In the genomic region with DNA sequence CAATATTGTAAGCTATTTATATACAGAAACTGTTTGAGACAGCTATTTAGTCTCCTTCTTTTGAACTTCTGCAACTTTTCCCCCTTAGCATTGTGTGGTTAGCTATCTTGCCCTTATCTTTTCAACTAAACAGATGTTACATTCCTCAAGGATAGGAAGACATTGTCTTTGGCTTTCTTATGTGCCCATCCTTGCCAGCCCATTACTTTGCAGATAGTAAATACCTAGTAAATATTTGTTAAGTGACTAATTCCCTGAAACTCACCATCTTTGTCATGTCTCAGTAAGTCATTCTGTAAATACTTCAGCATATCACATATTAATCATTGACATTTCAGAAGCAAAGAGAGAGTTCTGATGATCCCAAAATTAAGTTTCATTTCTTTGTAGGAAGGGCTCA, we compare ENCODE assay signal across 12 cellular contexts.
DNase-seq lines count a peak whose midpoint lies in the region; ATAC-seq and TF ChIP-seq lines count a peak whose summit lies in the region.
"Had no signal": no experiment of that assay in that cellular context is flagged by ENCODE, and none has a peak within 500 bp of the region (broad histone marks: within the 10 kb centered on the region; RNA-seq: fewer than 3 reads in every experiment).

No MANE protein-coding gene starts in this region.

- CTCF ChIA-PET in PC-3 (lab: Charles Lee) = interaction anchor here (1.6 kb wide), 1 partner anchor 69 kb away, joined by 5 read pairs; the partner anchor contains the start of gene FLRT3

- TF ChIP-seq POLR2A in suprapubic skin (IDR thresholded peaks at IDR 0.05) (no peak), esophagus muscularis mucosa (IDR thresholded peaks at IDR 0.05; ENCODE audit: low read depth) (no peak)

- H3K27ac ChIP-seq in PC-3 (ENCODE audit: low read length) = peak overlapping the region; percentile 98
- H3K27ac ChIP-seq in suprapubic skin = no peak overlapping the region
- H3K27ac ChIP-seq in esophagus muscularis mucosa (replicated peaks in 1 of 4) = no peak overlapping the region
- H3K27ac ChIP-seq: left ventricle myocardium inferior, psoas muscle had no signal

- no peaks in the 10 kb centered on the region for H3K4me1 Mint-ChIP-seq in HFFc6 (ENCODE audit: low read depth)

- peaks cover 37% of the 10 kb centered on the region for H3K9me3 Mint-ChIP-seq in HFFc6

- H3K4me3 ChIP-seq in PC-3 (ENCODE audit: low read length) (peak overlapping the region; percentile 50), suprapubic skin (no peak overlapping the region), esophagus muscularis mucosa (no peak overlapping the region)
- H3K4me3 ChIP-seq: left ventricle myocardium inferior, psoas muscle had no signal

- no peak overlapping the region for H3K4me3 Mint-ChIP-seq in HFFc6
- H3K4me3 Mint-ChIP-seq: CD4-positive, alpha-beta T cell had no signal

- no TSS peak for BruUV-seq in PC-3 (replicated peaks; lab: Mats Ljungman, UMichigan)

- H3K9ac ChIP-seq in PC-3 (ENCODE audit: low read length) = peak overlapping the region; percentile 88

- H3K36me3 ChIP-seq in PC-3 (ENCODE audit: low read depth, low read length) (no peaks in the 10 kb centered on the region), suprapubic skin (no peaks in the 10 kb centered on the region), esophagus muscularis mucosa (no peaks in the 10 kb centered on the region)
- H3K36me3 ChIP-seq: left ventricle myocardium inferior had no signal

- H3K4me1 ChIP-seq in PC-3 (ENCODE audit: insufficient read depth, low read length) (peaks cover 33% of the 10 kb centered on the region), suprapubic skin (no peaks in the 10 kb centered on the region), esophagus muscularis mucosa (no peaks in the 10 kb centered on the region)
- H3K4me1 ChIP-seq: left ventricle myocardium inferior, psoas muscle had no signal

- H3K27me3 ChIP-seq in PC-3 (ENCODE audit: low read length) (no peaks in the 10 kb centered on the region), suprapubic skin (no peaks in the 10 kb centered on the region), esophagus muscularis mucosa (no peaks in the 10 kb centered on the region)

- no peaks in the 10 kb centered on the region for H3K36me3 Mint-ChIP-seq in HFFc6 (ENCODE audit: low read depth)

- H2AFZ ChIP-seq in PC-3 (ENCODE audit: low read length) = no peak overlapping the region

- no peaks in the 10 kb centered on the region for H3K27me3 Mint-ChIP-seq in HFFc6 (ENCODE audit: insufficient read depth)
- H3K27me3 Mint-ChIP-seq: CD4-positive, alpha-beta T cell had no signal

- TF ChIP-seq EP300 in suprapubic skin (IDR thresholded peaks at IDR 0.05) (no peak), esophagus muscularis mucosa (IDR thresholded peaks at IDR 0.05) (no peak)

- no peak overlapping the region for H3K27ac Mint-ChIP-seq in HFFc6
- H3K27ac Mint-ChIP-seq: CD4-positive, alpha-beta T cell had no signal

- POLR2A ChIA-PET in PC-3 (lab: Charles Lee; ENCODE audit: unreplicated experiment) = no interaction called here

- TF ChIP-seq CTCF in PC-3 (conservative IDR thresholded peaks at IDR 0.05; ENCODE audit: low read depth, low read length) (no peak), HFFc6 (IDR thresholded peaks at IDR 0.05) (no peak), suprapubic skin (IDR thresholded peaks at IDR 0.05) (no peak), esophagus muscularis mucosa (IDR thresholded peaks at IDR 0.05) (no peak)

- no peaks in the 10 kb centered on the region for H4K20me1 ChIP-seq in PC-3 (ENCODE audit: low read length)

- intact Hi-C loops in PC-3 (cut with micrococcal nuclease) = loop anchor here (2.0 to 5.0 kb wide), 2 partner anchors 174 to 571 kb away; no protein-coding TSS in a partner anchor
- intact Hi-C loops in esophagus muscularis mucosa (cut with DNase I) = no loop called here

- H3K9me2 ChIP-seq in PC-3 (replicated peaks; ENCODE audit: low read length) = no peaks in the 10 kb centered on the region

- H3K4me2 ChIP-seq in PC-3 (ENCODE audit: low read length) = peak overlapping the region; percentile 78

- peaks cover 16% of the 10 kb centered on the region for H3F3A ChIP-seq in PC-3 (ENCODE audit: low read length, unreplicated experiment)

- H3K79me2 ChIP-seq in PC-3 (ENCODE audit: low read length) = no peaks in the 10 kb centered on the region

- DNase-seq in DMS53 treated with DMSO at 0.1 percent for 48 hours (lab: John Stamatoyannopoulos, UW; ENCODE audit: unreplicated experiment) = peak; percentile 59
- DNase-seq in PC-3 = peak; percentile 94
- peak; percentile 48 for DNase-seq in glomerular visceral epithelial cell (ENCODE audit: extremely low spot score)
- no peak for DNase-seq in HFFc6
- no peak for DNase-seq in NCI-H345 treated with DMSO at 0.1 percent for 48 hours (lab: John Stamatoyannopoulos, UW; ENCODE audit: unreplicated experiment)
- DNase-seq in suprapubic skin (ENCODE audit: low spot score in 2 of 2) = no peak
- no peak for DNase-seq in esophagus muscularis mucosa (ENCODE audit: extremely low spot score)
- DNase-seq: activated T-cell treated with anti-CD3 and anti-CD28 coated beads, Interleukin-2, amount 50 U/mL, for 48 hours; CD4-positive, alpha-beta T cell; left ventricle myocardium inferior; psoas muscle had no signal

- H3K9me3 ChIP-seq in PC-3 (ENCODE audit: low read length) (no peaks in the 10 kb centered on the region), suprapubic skin (no peaks in the 10 kb centered on the region), esophagus muscularis mucosa (no peaks in the 10 kb centered on the region)
- H3K9me3 ChIP-seq: left ventricle myocardium inferior, psoas muscle had no signal

- ATAC-seq in HG02938 (IDR thresholded peaks at IDR 0.05; ENCODE audit: unreplicated experiment) = peak; percentile 61
- peak; percentile 92 for ATAC-seq in PC-3
- ATAC-seq: psoas muscle had no signal

Comparison
In these comparisons a context has a peak if more than half of its experiments do, and no peak if none do; other contexts are left out.
1. DNase-seq: peak in DMS53 treated with DMSO at 0.1 percent for 48 hours (single experiment), PC-3 (single experiment) and glomerular visceral epithelial cell (single experiment); none in HFFc6 (single experiment), NCI-H345 treated with DMSO at 0.1 percent for 48 hours (single experiment), suprapubic skin (0 of 2) and esophagus muscularis mucosa (single experiment).